In the genomic region with DNA sequence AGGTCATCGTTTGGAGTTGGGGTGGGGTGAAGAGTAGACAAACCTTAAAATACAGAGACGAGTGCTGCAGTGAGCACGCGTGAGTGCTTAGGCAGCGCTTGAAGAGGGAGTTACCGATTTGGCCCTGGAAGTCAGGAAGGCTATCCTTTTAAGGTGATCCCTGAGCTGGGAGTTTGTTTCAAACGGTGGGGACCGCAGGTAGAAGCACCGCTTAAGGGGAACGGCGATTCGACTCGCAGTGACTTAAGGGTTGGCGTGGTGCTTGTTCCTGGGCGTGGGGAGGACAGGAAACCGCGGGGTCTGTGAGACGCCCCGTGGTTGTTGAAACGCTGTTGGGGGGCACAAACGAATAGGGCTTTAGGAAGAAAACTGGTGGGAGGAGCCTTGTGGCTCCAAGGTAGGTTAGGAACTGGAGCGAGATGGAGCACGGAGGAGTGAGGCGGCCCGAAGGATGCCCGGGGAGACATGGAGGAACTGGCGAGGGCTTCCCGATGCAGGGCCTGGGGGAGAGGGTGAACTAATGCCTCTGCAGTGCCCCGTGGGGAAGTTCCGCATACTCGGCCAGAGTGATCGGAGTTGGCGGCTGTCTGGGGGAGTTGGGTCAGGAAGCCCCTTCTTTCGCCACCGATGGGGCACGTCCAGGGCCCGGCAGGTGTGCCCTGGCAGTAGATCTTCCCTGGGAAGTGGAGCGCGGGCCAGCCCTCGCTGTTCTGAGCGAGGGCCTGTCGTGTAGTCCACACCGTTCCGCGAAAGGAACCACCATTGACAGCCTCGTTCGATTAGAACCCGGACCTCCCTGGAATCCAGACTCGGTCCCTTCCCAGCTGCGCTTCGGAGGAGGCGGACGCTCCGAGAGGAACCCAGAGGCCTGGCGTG, we compare ENCODE assay signal across 8 cellular contexts. TPM values are rescaled to one million over a fixed set of nuclear protein-coding genes. Genes with fewer than 3 reads are reported as not detected.
A peak's percentile ranks its signal among the peaks of the same experiment; 100 is the strongest.
DNase-seq lines count a peak whose midpoint lies in the region; ATAC-seq and TF ChIP-seq lines count a peak whose summit lies in the region.

No MANE protein-coding gene starts in this region.

- ATAC-seq in foreskin keratinocyte (peak; percentile 2), GM19397 (IDR thresholded peaks at IDR 0.05; ENCODE audit: unreplicated experiment) (no peak)

- H3K4me3 ChIP-seq in KMS-11 (IDR thresholded peaks at IDR 0.05; ENCODE audit: insufficient read depth, low read depth, low read length) (no peak overlapping the region), osteoblast (ENCODE audit: insufficient read depth, low read length) (peak overlapping the region; percentile 63)

- H4K20me1 ChIP-seq in KMS-11 (ENCODE audit: insufficient read depth) (0 out of 2 replicates have a peak, but pooled peaks cover 6% of the 10 kb centered on the region), osteoblast (ENCODE audit: insufficient read depth, low read length) (peaks cover 3% of the 10 kb centered on the region)

- H3K9ac ChIP-seq in KMS-11, result peak overlapping the region; percentile 44; the same call in 1 of the 2 replicates

- no peaks in the 10 kb centered on the region for H3K9me3 ChIP-seq in osteoblast (ENCODE audit: low read depth, low read length)

- H3K36me3 ChIP-seq in KMS-11 (ENCODE audit: insufficient read depth), result no peaks in the 10 kb centered on the region
- H3K36me3 ChIP-seq in osteoblast (ENCODE audit: insufficient read depth, low read length), result no peaks in the 10 kb centered on the region

- DNase-seq in DMS53 treated with DMSO at 0.1 percent for 48 hours (lab: John Stamatoyannopoulos, UW; ENCODE audit: unreplicated experiment) (peak; percentile 27), activated T-helper 1 cell treated with Interleukin-2 at 50 U/mL for 16 hours (ENCODE audit: low read depth) (peak; percentile 0), foreskin keratinocyte (peak; percentile 30 to 51), osteoblast (ENCODE audit: insufficient read length, low spot score, missing footprints) (peak; percentile 76), MV-4-11 (lab: John Stamatoyannopoulos, UW) (no peak), NCI-H1436 (lab: John Stamatoyannopoulos, UW) (no peak)

- peak overlapping the region; percentile 87 for H2AFZ ChIP-seq in KMS-11 (ENCODE audit: low read depth)
- peak overlapping the region; percentile 85 for H2AFZ ChIP-seq in osteoblast (ENCODE audit: low read length)

- H3K27me3 ChIP-seq in KMS-11 (ENCODE audit: insufficient read depth, low read depth) (no peaks in the 10 kb centered on the region), foreskin keratinocyte (no peaks in the 10 kb centered on the region), osteoblast (ENCODE audit: insufficient read depth, low read length) (peaks cover 16% of the 10 kb centered on the region)

- TF ChIP-seq CTCF in KMS-11 (conservative IDR thresholded peaks at IDR 0.05; ENCODE audit: low read depth, low read length) (no peak), foreskin keratinocyte (conservative IDR thresholded peaks at IDR 0.05) (no peak), osteoblast (IDR thresholded peaks at IDR 0.05; ENCODE audit: extremely low read depth, low read depth, low read length) (no peak)

- H3K4me2 ChIP-seq in KMS-11 (peak overlapping the region; percentile 39; the same call in 1 of the 2 replicates), osteoblast (ENCODE audit: insufficient read depth, low read length) (peak overlapping the region; percentile 68)

- no peak overlapping the region for H3K27ac ChIP-seq in KMS-11
- H3K27ac ChIP-seq in foreskin keratinocyte, result peak overlapping the region; percentile 90
- H3K27ac ChIP-seq in osteoblast (ENCODE audit: low read depth, low read length), result no peak overlapping the region

- H3K4me1 ChIP-seq in KMS-11 (ENCODE audit: low read depth, poor library complexity, severe bottlenecking), result peaks cover 22% of the 10 kb centered on the region
- no peaks in the 10 kb centered on the region for H3K4me1 ChIP-seq in foreskin keratinocyte
- peaks cover 5% of the 10 kb centered on the region for H3K4me1 ChIP-seq in osteoblast (ENCODE audit: insufficient read depth, low read length)

- H3K79me2 ChIP-seq in KMS-11 (ENCODE audit: insufficient read depth, low read depth) (peaks cover 29% of the 10 kb centered on the region), osteoblast (ENCODE audit: insufficient read depth, low read length) (peaks cover 29% of the 10 kb centered on the region)

RNA-seq across cellular contexts. Expression of a gene that starts 1.3 kb away (rescaled TPM):
- total RNA-seq in foreskin keratinocyte (38.4 and 40.8 TPM in 2 replicates), osteoblast (84.0 and 106 TPM in 2 replicates)
- 10.5 and 11.0 TPM in 2 replicates for polyA plus RNA-seq in foreskin keratinocyte

Comparison
In these comparisons a context has a peak if more than half of its experiments do, and no peak if none do; other contexts are left out.
1. DNase-seq: peak in DMS53 treated with DMSO at 0.1 percent for 48 hours (single experiment), activated T-helper 1 cell treated with Interleukin-2 at 50 U/mL for 16 hours (single experiment), foreskin keratinocyte (2 of 2) and osteoblast (single experiment); none in MV-4-11 (single experiment) and NCI-H1436 (single experiment).